8 cellular contexts compared by ENCODE assay signal in the genomic region with DNA sequence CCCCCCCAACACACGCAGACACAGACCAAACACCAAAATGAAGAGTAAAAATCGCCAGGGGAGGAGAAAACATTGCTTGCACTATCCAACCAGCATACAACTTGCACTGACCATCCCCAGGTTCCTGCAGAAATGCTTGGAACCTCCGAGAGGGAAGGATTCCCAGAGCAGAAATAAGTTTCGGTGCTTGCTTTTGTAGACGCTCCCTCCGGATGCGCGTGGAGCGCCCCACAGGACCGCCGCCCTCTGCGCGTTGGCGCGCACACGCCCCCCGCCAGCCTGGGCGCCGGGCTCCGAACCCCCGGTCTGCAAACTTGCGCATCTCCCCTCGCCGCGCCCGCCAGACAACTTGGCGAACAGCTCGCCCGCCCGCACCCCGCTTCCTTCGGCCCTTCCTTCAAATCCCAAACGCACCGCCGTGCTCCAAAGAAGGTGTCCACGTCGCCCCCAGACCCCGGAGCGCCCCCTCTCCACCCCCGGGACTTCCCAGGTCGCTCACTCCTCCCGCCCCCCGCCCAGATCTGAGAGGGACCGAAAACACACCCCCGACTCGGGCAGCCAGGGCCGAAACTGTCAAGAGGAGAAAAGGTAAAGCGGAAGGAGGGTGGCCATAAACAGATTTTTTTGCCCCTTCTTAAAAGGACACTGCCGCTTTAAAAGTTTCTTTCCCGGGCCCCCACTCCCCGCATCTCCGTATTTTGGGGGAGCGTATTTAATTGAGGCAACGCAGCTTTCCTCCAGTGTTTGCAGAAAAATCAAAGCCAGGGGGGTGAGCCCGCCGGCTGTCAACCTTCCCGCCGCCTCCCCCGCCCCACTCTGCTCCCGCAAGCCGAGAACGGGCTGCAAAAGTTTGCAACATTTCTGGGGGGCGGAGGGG. TPM values are rescaled to one million over a fixed set of nuclear protein-coding genes. Genes with fewer than 3 reads are reported as not detected.
DNase-seq lines count a peak whose midpoint lies in the region; ATAC-seq and TF ChIP-seq lines count a peak whose summit lies in the region.

No MANE protein-coding gene starts in this region.

- H3K4me3 Mint-ChIP-seq in activated T-cell treated with anti-CD3 and anti-CD28 coated beads, Interleukin-2, amount 50 U/mL, for 4 hours, result peak overlapping the region; percentile 60
- peak overlapping the region; percentile 84 for H3K4me3 Mint-ChIP-seq in activated naive CD8-positive, alpha-beta T cell

- peak overlapping the region; percentile 74 to 78 for H3K4me3 ChIP-seq in right atrium auricular region
- peak overlapping the region; percentile 64 to 92 (median 86) for H3K4me3 ChIP-seq in gastrocnemius medialis

- no peak for ATAC-seq in activated T-cell treated with anti-CD3 and anti-CD28 coated beads, Interleukin-2, amount 50 U/mL, for 4 hours
- peak; percentile 2 to 11 for ATAC-seq in gastrocnemius medialis

- in situ Hi-C loops in gastrocnemius medialis (cut with MboI; ENCODE audit: low sequenced_read_pairs in 4 of 4), result no loop called here

- intact Hi-C loops in gastrocnemius medialis (cut with DNase I; ENCODE audit: low total_unique reads), result loop anchor here (2.0 to 5.0 kb wide), 2 partner anchors 71 to 145 kb away; no protein-coding TSS in a partner anchor

- H3K27me3 ChIP-seq in right atrium auricular region, result no peaks in the 10 kb centered on the region
- no peaks in the 10 kb centered on the region for H3K27me3 ChIP-seq in gastrocnemius medialis

- no peak for TF ChIP-seq POLR2A in gastrocnemius medialis (IDR thresholded peaks at IDR 0.05)

- no peak overlapping the region for H3K27ac Mint-ChIP-seq in activated naive CD8-positive, alpha-beta T cell

- H3K9me3 ChIP-seq in right atrium auricular region, result no peaks in the 10 kb centered on the region
- no peaks in the 10 kb centered on the region for H3K9me3 ChIP-seq in gastrocnemius medialis

- TF ChIP-seq CTCF in right atrium auricular region (IDR thresholded peaks at IDR 0.05) (no peak), gastrocnemius medialis (IDR thresholded peaks at IDR 0.05 in 4 of 5, conservative IDR thresholded peaks at IDR 0.05 in 1 of 5) (no peak)

- H3K4me1 Mint-ChIP-seq in activated T-cell treated with anti-CD3 and anti-CD28 coated beads, Interleukin-2, amount 50 U/mL, for 4 hours (ENCODE audit: low read depth), result peaks cover 12% of the 10 kb centered on the region
- H3K4me1 Mint-ChIP-seq in activated naive CD8-positive, alpha-beta T cell (ENCODE audit: low read depth), result peaks cover 7% of the 10 kb centered on the region

- no peaks in the 10 kb centered on the region for H3K36me3 Mint-ChIP-seq in activated T-cell treated with anti-CD3 and anti-CD28 coated beads, Interleukin-2, amount 50 U/mL, for 4 hours (ENCODE audit: insufficient read depth)
- H3K36me3 Mint-ChIP-seq in activated naive CD8-positive, alpha-beta T cell, result no peaks in the 10 kb centered on the region

- H3K27ac ChIP-seq in right atrium auricular region, result peak overlapping the region; percentile 42 to 55
- H3K27ac ChIP-seq in gastrocnemius medialis, result peak overlapping the region; percentile 81 to 87 (median 81)

- peaks cover 0 to 22% of the 10 kb centered on the region in 2 donors for H3K4me1 ChIP-seq in right atrium auricular region
- peaks cover 30 to 40% of the 10 kb centered on the region in 2 donors for H3K4me1 ChIP-seq in gastrocnemius medialis

- H3K27me3 Mint-ChIP-seq in activated T-cell treated with anti-CD3 and anti-CD28 coated beads, Interleukin-2, amount 50 U/mL, for 4 hours (ENCODE audit: low read depth), result peaks cover 63% of the 10 kb centered on the region
- H3K27me3 Mint-ChIP-seq in activated naive CD8-positive, alpha-beta T cell, result peaks cover 30% of the 10 kb centered on the region

- H3K9me3 Mint-ChIP-seq in activated T-cell treated with anti-CD3 and anti-CD28 coated beads, Interleukin-2, amount 50 U/mL, for 4 hours, result no peaks in the 10 kb centered on the region
- H3K9me3 Mint-ChIP-seq in activated naive CD8-positive, alpha-beta T cell (ENCODE audit: low read depth), result no peaks in the 10 kb centered on the region

- no peaks in the 10 kb centered on the region for H3K36me3 ChIP-seq in right atrium auricular region
- H3K36me3 ChIP-seq in gastrocnemius medialis, result no peaks in the 10 kb centered on the region

- DNase-seq in activated T-cell treated with anti-CD3 and anti-CD28 coated beads, Interleukin-2, amount 50 U/mL, for 4 hours, result no peak
- no peak for DNase-seq in activated T-cell treated with anti-CD3 and anti-CD28 coated beads for 4 hours
- DNase-seq in right atrium auricular region (ENCODE audit: low spot score), result no peak
- DNase-seq in gastrocnemius medialis, result peak in 1 of 2 donors; percentile 17
- DNase-seq in SKM-1 (lab: John Stamatoyannopoulos, UW; ENCODE audit: unreplicated experiment), result no peak
- DNase-seq in NCI-H187 (lab: John Stamatoyannopoulos, UW), result no peak
- DNase-seq in DMS79 treated with DMSO at 0.1 percent for 48 hours (lab: John Stamatoyannopoulos, UW), result no peak

RNA-seq across cellular contexts. Expression of gene RORA, which starts 0.8 kb away (rescaled TPM):
- 10 to 100 TPM; 12.7 to 29.4 (median 27.1) TPM for total RNA-seq in activated T-cell treated with anti-CD3 and anti-CD28 coated beads, Interleukin-2, amount 50 U/mL, for 4 hours
- total RNA-seq in right atrium auricular region (10 to 100 TPM; 14.7 to 24.9 TPM), gastrocnemius medialis (100 to 1,000 TPM; 171 to 303 (median 203) TPM)

Comparison
In these comparisons a context has a peak if more than half of its experiments do, and no peak if none do; other contexts are left out.
1. ATAC-seq: peak in gastrocnemius medialis (2 of 2); none in activated T-cell treated with anti-CD3 and anti-CD28 coated beads, Interleukin-2, amount 50 U/mL, for 4 hours (0 of 2).
2. RNA of gene RORA, which starts 0.8 kb away (total RNA-seq): 171 to 303 TPM in gastrocnemius medialis; 12.7 to 29.4 TPM in activated T-cell treated with anti-CD3 and anti-CD28 coated beads, Interleukin-2, amount 50 U/mL, for 4 hours and 14.7 to 24.9 TPM in right atrium auricular region; every median in the first group is over 4 times any median in the second.